In genomic region chr1:182620924-182621585, GRCh38 we compare ENCODE assay signal across 19 cellular contexts.
"Had no signal": no experiment of that assay in that cellular context is flagged by ENCODE, and none has a peak within 500 bp of the region (broad histone marks: within the 10 kb centered on the region; RNA-seq: fewer than 3 reads in every experiment).

No MANE protein-coding gene starts in this region.

- ATAC-seq: activated T-cell treated with anti-CD3 and anti-CD28 coated beads, Interleukin-2, amount 50 U/mL, for 72 hours; gastroesophageal sphincter; heart left ventricle; left lung had no signal

- DNase-seq: activated CD4-positive, alpha-beta T cell treated with anti-CD3 and anti-CD28 coated beads for 1 hour; activated CD8-positive, alpha-beta memory T cell treated with anti-CD3 and anti-CD28 coated beads, Interleukin-2, amount 50 U/mL, for 4 hours; activated gamma-delta T cell; activated T-cell treated with anti-CD3 and anti-CD28 coated beads, Interleukin-2, amount 50 U/mL, for 72 hours; adrenal gland; effector CD4-positive, alpha-beta T cell; heart left ventricle; left lung; midbrain; retina; spleen; stimulated activated CD4-positive, alpha-beta T cell treated with anti-CD3 and anti-CD28 coated beads, Interleukin-4, amount 100 ng/mL, for 4 hours; stimulated activated naive CD4-positive, alpha-beta T cell treated with Interleukin-2 at 50 U/mL for 16 hours; T1000; transverse colon; uterus had no signal

- H3K4me1 ChIP-seq: uterus had no signal

- H3K36me3 ChIP-seq: adrenal gland, gastroesophageal sphincter, heart left ventricle, left lung, spleen, suprapubic skin, transverse colon, uterus had no signal

- H3K27me3 ChIP-seq: adrenal gland, gastroesophageal sphincter, suprapubic skin, transverse colon, uterus had no signal

- H3K4me3 Mint-ChIP-seq: activated T-cell treated with anti-CD3 and anti-CD28 coated beads, Interleukin-2, amount 50 U/mL, for 72 hours; neural crest cell had no signal

- H3K9me3 ChIP-seq: adrenal gland, gastroesophageal sphincter, left lung, suprapubic skin, transverse colon, uterus had no signal

- H3K27ac ChIP-seq: adrenal gland, gastroesophageal sphincter, heart left ventricle, left lung, spleen, suprapubic skin, transverse colon, uterus had no signal

- H3K4me3 ChIP-seq: adrenal gland, gastroesophageal sphincter, heart left ventricle, left lung, spleen, suprapubic skin, transverse colon, uterus had no signal

- H3K27ac Mint-ChIP-seq: activated T-cell treated with anti-CD3 and anti-CD28 coated beads, Interleukin-2, amount 50 U/mL, for 72 hours had no signal
